12 cellular contexts compared by ENCODE assay signal in genomic region chr21:38920631-38921398, GRCh38.
DNase-seq lines count a peak whose midpoint lies in the region; FAIRE-seq and TF ChIP-seq lines count a peak whose summit lies in the region.
"Had no signal": no experiment of that assay in that cellular context is flagged by ENCODE, and none has a peak within 500 bp of the region (broad histone marks: within the 10 kb centered on the region; RNA-seq: fewer than 3 reads in every experiment).

No MANE protein-coding gene starts in this region.

- H3K4me3 ChIP-seq in ACC112 (ENCODE audit: low read depth, low read length) (peak overlapping the region; percentile 39; the same call in 1 of the 2 replicates), ovary (no peak overlapping the region), Karpas-422 (ENCODE audit: low read length) (no peak overlapping the region)
- H3K4me3 ChIP-seq: BLaER1 treated with 17β-estradiol and CSF1 and Interleukin-3, amounts not matched to agents 10 nM and 100 nM had no signal

- H3K9me2 ChIP-seq in Karpas-422 (replicated peaks; ENCODE audit: insufficient read depth, low read length): no peaks in the 10 kb centered on the region

- H3K9me3 ChIP-seq in ovary (no peaks in the 10 kb centered on the region), Karpas-422 (ENCODE audit: low read length) (no peaks in the 10 kb centered on the region)

- H3K27me3 ChIP-seq in ACC112 (ENCODE audit: insufficient read depth, low read length): peaks cover 6% of the 10 kb centered on the region
- no peaks in the 10 kb centered on the region for H3K27me3 ChIP-seq in ovary
- H3K27me3 ChIP-seq in Karpas-422 (ENCODE audit: low read length): no peaks in the 10 kb centered on the region
- H3K27me3 ChIP-seq: BLaER1 treated with 17β-estradiol and CSF1 and Interleukin-3, amounts not matched to agents 10 nM and 100 nM had no signal

- TF ChIP-seq CTCF in ovary (IDR thresholded peaks at IDR 0.05): no peak

- intact Hi-C loops in ovary (cut with DNase I): loop anchor here in 1 of 4 donors (10.0 kb wide), 2 partner anchors 166 to 194 kb away; no protein-coding TSS in a partner anchor

- peak overlapping the region; percentile 39 for H2AFZ ChIP-seq in ACC112 (ENCODE audit: low read length, unreplicated experiment)
- H2AFZ ChIP-seq in Karpas-422 (ENCODE audit: low read length): no peak overlapping the region

- TF ChIP-seq EP300 in ovary (IDR thresholded peaks at IDR 0.05): no peak

- no peak overlapping the region for H3K9ac ChIP-seq in Karpas-422 (ENCODE audit: low read length)
- H3K9ac ChIP-seq: BLaER1 treated with 17β-estradiol and CSF1 and Interleukin-3, amounts not matched to agents 10 nM and 100 nM had no signal

- POLR2A ChIA-PET in activated CD4-positive, alpha-beta memory T cell treated with anti-CD3 and anti-CD28 coated beads, Interleukin-2, amount 10 ng/mL, durations not matched to agents 7 days and 5 days (lab: Charles Lee): no interaction called here

- no peaks in the 10 kb centered on the region for H3K36me3 Mint-ChIP-seq in activated CD4-positive, alpha-beta memory T cell treated with anti-CD3 and anti-CD28 coated beads, Interleukin-2, amount 10 ng/mL, durations not matched to agents 7 days and 5 days (ENCODE audit: low read depth)

- CTCF ChIA-PET in activated CD4-positive, alpha-beta memory T cell treated with anti-CD3 and anti-CD28 coated beads, Interleukin-2, amount 10 ng/mL, durations not matched to agents 7 days and 5 days (lab: Charles Lee): no interaction called here

- H3K9me3 Mint-ChIP-seq in activated CD4-positive, alpha-beta memory T cell treated with anti-CD3 and anti-CD28 coated beads, Interleukin-2, amount 10 ng/mL, durations not matched to agents 7 days and 5 days: no peaks in the 10 kb centered on the region

- no peaks in the 10 kb centered on the region for H4K20me1 ChIP-seq in Karpas-422 (ENCODE audit: insufficient read depth, low read depth, low read length)
- H4K20me1 ChIP-seq: BLaER1 treated with 17β-estradiol and CSF1 and Interleukin-3, amounts not matched to agents 10 nM and 100 nM had no signal

- H3K27me3 Mint-ChIP-seq in activated CD4-positive, alpha-beta memory T cell treated with anti-CD3 and anti-CD28 coated beads, Interleukin-2, amount 10 ng/mL, durations not matched to agents 7 days and 5 days: peaks cover 12% of the 10 kb centered on the region

- H3K36me3 ChIP-seq in ACC112 (ENCODE audit: insufficient read depth, low read length) (no peaks in the 10 kb centered on the region), ovary (no peaks in the 10 kb centered on the region), Karpas-422 (ENCODE audit: insufficient read depth, low read length) (no peaks in the 10 kb centered on the region)
- H3K36me3 ChIP-seq: BLaER1 treated with 17β-estradiol and CSF1 and Interleukin-3, amounts not matched to agents 10 nM and 100 nM had no signal

- H3K4me1 ChIP-seq in ACC112 (ENCODE audit: control insufficient read depth, insufficient read depth, low read length, unreplicated experiment) (peaks cover 18% of the 10 kb centered on the region), ovary (ENCODE audit: insufficient read depth) (peaks cover 6% of the 10 kb centered on the region), Karpas-422 (ENCODE audit: low read length) (no peaks in the 10 kb centered on the region)

- H3K4me1 Mint-ChIP-seq in activated CD4-positive, alpha-beta memory T cell treated with anti-CD3 and anti-CD28 coated beads, Interleukin-2, amount 10 ng/mL, durations not matched to agents 7 days and 5 days: no peaks in the 10 kb centered on the region

- peak overlapping the region; percentile 31; the same call in 1 of the 2 replicates for H3K27ac ChIP-seq in ACC112 (ENCODE audit: low read depth, low read length)
- peak overlapping the region; percentile 73 to 80 for H3K27ac ChIP-seq in ovary
- no peak overlapping the region for H3K27ac ChIP-seq in Karpas-422 (ENCODE audit: low read length)
- H3K27ac ChIP-seq: BLaER1 treated with 17β-estradiol and CSF1 and Interleukin-3, amounts not matched to agents 10 nM and 100 nM had no signal

- WGBS in ovary, 3 donors: 10 to 18% (median 12%) methylated on average over 8 of the region's 8 CpGs

- peak; percentile 48 for DNase-seq in NCI-H345 (lab: John Stamatoyannopoulos, UW)
- peak in 3 of 5 donors; percentile 46 to 53 (median 51) for DNase-seq in ovary
- DNase-seq in stimulated activated naive CD4-positive, alpha-beta T cell (lab: John Stamatoyannopoulos, UW): no peak
- no peak for DNase-seq in activated CD4-positive, alpha-beta memory T cell treated with anti-CD3 and anti-CD28 coated beads, Interleukin-2, amount 10 ng/mL, durations not matched to agents 7 days and 5 days
- DNase-seq in Karpas-422: no peak
- no peak for DNase-seq in DMS153 (lab: John Stamatoyannopoulos, UW)
- DNase-seq: activated effector memory CD4-positive, alpha-beta T cell treated with anti-CD3 and anti-CD28 coated beads, Interleukin-2, amount 50 U/mL, for 16 hours; NCI-H1417; stimulated activated CD4-positive, alpha-beta T cell treated with anti-CD3 and anti-CD28 coated beads, Interleukin-1b, Interleukin-23, amount 100 ng/mL, for 48 hours had no signal

- no peak overlapping the region for H3K27ac Mint-ChIP-seq in activated CD4-positive, alpha-beta memory T cell treated with anti-CD3 and anti-CD28 coated beads, Interleukin-2, amount 10 ng/mL, durations not matched to agents 7 days and 5 days

- FAIRE-seq in endometrium (lab: Jason Lieb, UNC): peak; percentile 99

- no peak overlapping the region for H3K4me3 Mint-ChIP-seq in activated CD4-positive, alpha-beta memory T cell treated with anti-CD3 and anti-CD28 coated beads, Interleukin-2, amount 10 ng/mL, durations not matched to agents 7 days and 5 days

- H3K79me2 ChIP-seq in ACC112 (ENCODE audit: control insufficient read depth, insufficient read depth, low read length, unreplicated experiment) (no peaks in the 10 kb centered on the region), Karpas-422 (ENCODE audit: low read length) (no peaks in the 10 kb centered on the region)

- TF ChIP-seq POLR2A in ovary (IDR thresholded peaks at IDR 0.05): no peak

- H3K4me2 ChIP-seq in Karpas-422 (ENCODE audit: low read depth, low read length, poor library complexity, severe bottlenecking): no peak overlapping the region
- H3K4me2 ChIP-seq: BLaER1 treated with 17β-estradiol and CSF1 and Interleukin-3, amounts not matched to agents 10 nM and 100 nM had no signal

Comparison
In these comparisons a context has a peak if more than half of its experiments do, and no peak if none do; other contexts are left out.
1. DNase-seq: peak in NCI-H345 (single experiment) and ovary (3 of 5); none in stimulated activated naive CD4-positive, alpha-beta T cell (0 of 6), activated CD4-positive, alpha-beta memory T cell treated with anti-CD3 and anti-CD28 coated beads, Interleukin-2, amount 10 ng/mL, durations not matched to agents 7 days and 5 days (single experiment), Karpas-422 (single experiment) and DMS153 (single experiment).